In the genomic region with DNA sequence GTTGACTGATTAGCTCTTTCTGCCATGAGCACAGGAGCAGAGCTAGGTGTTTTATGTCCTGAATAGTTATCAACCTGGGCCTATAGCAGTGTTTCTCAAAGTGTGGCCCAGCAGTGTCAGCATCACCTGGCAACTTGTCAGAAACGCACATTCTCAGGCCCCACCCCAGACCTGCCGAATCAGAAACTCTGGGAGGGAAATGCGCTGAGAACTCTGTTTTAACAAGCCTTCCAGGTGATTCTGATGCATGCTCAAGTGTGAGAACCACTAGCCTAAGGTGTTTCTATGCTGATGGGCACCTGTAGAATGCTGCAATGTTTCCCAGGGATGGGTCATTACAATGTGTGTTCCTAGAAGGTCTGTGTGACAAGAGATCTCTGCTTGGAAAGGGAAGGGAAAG, we compare ENCODE assay signal across 27 cellular contexts.
DNase-seq lines count a peak whose midpoint lies in the region; ATAC-seq, FAIRE-seq and TF ChIP-seq lines count a peak whose summit lies in the region.
"Had no signal": no experiment of that assay in that cellular context is flagged by ENCODE, and none has a peak within 500 bp of the region (broad histone marks: within the 10 kb centered on the region; RNA-seq: fewer than 3 reads in every experiment).

No MANE protein-coding gene starts in this region.

- CTCF ChIA-PET in HEK293 (lab: Yijun Ruan, JAX) = no interaction called here

- H3K4me1 Mint-ChIP-seq in astrocyte (ENCODE audit: low read depth, unreplicated experiment) (no peaks in the 10 kb centered on the region), endodermal cell (peaks cover 3% of the 10 kb centered on the region)
- H3K4me1 Mint-ChIP-seq: CD8-positive, alpha-beta memory T cell had no signal

- POLR2A ChIA-PET in HEK293 (lab: Yijun Ruan, JAX) = no interaction called here

- H3K27ac ChIP-seq in HEK293 (ENCODE audit: extremely low read depth, low read depth, low read length) (no peak overlapping the region), astrocyte (ENCODE audit: low read depth, low read length) (no peak overlapping the region), endodermal cell (ENCODE audit: low read depth, low read length) (no peak overlapping the region), small intestine (ENCODE audit: low read depth in 1 of 2, low read length in 1 of 2) (no peak overlapping the region)
- H3K27ac ChIP-seq: A549; BLaER1 treated with 17β-estradiol and CSF1 and Interleukin-3, amounts not matched to agents 10 nM and 100 nM; GM23248 had no signal

- ATAC-seq in HG03159 (IDR thresholded peaks at IDR 0.05; ENCODE audit: unreplicated experiment) = no peak
- ATAC-seq: A549, GM12878, HCT116 had no signal

- H3K27me3 ChIP-seq in astrocyte (ENCODE audit: insufficient read depth, low read length) (no peaks in the 10 kb centered on the region), endodermal cell (ENCODE audit: control insufficient read depth, insufficient read depth, low read length, poor library complexity, severe bottlenecking) (no peaks in the 10 kb centered on the region), small intestine (ENCODE audit: control insufficient read depth in 2 of 2, insufficient read depth in 2 of 2, low read length in 2 of 2) (no peaks in the 10 kb centered on the region), MG63 (no peaks in the 10 kb centered on the region)
- H3K27me3 ChIP-seq: BE2C; BLaER1 treated with 17β-estradiol and CSF1 and Interleukin-3, amounts not matched to agents 10 nM and 100 nM had no signal

- no peak overlapping the region for H2AFZ ChIP-seq in astrocyte (ENCODE audit: low read depth, low read length)
- H2AFZ ChIP-seq: GM23248 had no signal

- peaks cover 15% of the 10 kb centered on the region for H3K9me3 Mint-ChIP-seq in astrocyte (ENCODE audit: unreplicated experiment)
- peaks cover 70% of the 10 kb centered on the region for H3K9me3 Mint-ChIP-seq in endodermal cell
- H3K9me3 Mint-ChIP-seq: CD4-positive, alpha-beta T cell; CD8-positive, alpha-beta memory T cell had no signal

- H3K27me3 Mint-ChIP-seq in astrocyte (ENCODE audit: low read depth, unreplicated experiment) (peaks cover 19% of the 10 kb centered on the region), endodermal cell (ENCODE audit: insufficient read depth) (no peaks in the 10 kb centered on the region)
- H3K27me3 Mint-ChIP-seq: CD4-positive, alpha-beta T cell had no signal

- H3K4me1 ChIP-seq in HEK293 (ENCODE audit: control insufficient read depth, insufficient read depth, low read length) (no peaks in the 10 kb centered on the region), astrocyte (ENCODE audit: insufficient read depth, low read length) (no peaks in the 10 kb centered on the region), endodermal cell (ENCODE audit: control insufficient read depth, insufficient read depth, low read length) (no peaks in the 10 kb centered on the region), small intestine (ENCODE audit: control insufficient read depth in 2 of 2, insufficient read depth in 1 of 2, low read depth in 1 of 2, low read length in 1 of 2) (no peaks in the 10 kb centered on the region)
- H3K4me1 ChIP-seq: A549, BE2C had no signal

- no peaks in the 10 kb centered on the region for H4K20me1 ChIP-seq in astrocyte (ENCODE audit: insufficient read depth, low read length)
- H4K20me1 ChIP-seq: BLaER1 treated with 17β-estradiol and CSF1 and Interleukin-3, amounts not matched to agents 10 nM and 100 nM had no signal

- H3K79me2 ChIP-seq in astrocyte (ENCODE audit: insufficient read depth, low read length) = no peaks in the 10 kb centered on the region

- H3K9me3 ChIP-seq in HEK293 (ENCODE audit: control insufficient read depth, insufficient read depth, low read depth, low read length) (no peaks in the 10 kb centered on the region), astrocyte (ENCODE audit: insufficient read depth, low read depth, low read length) (no peaks in the 10 kb centered on the region), endodermal cell (ENCODE audit: control insufficient read depth, low read length) (no peaks in the 10 kb centered on the region), small intestine (ENCODE audit: control insufficient read depth, low read depth) (no peaks in the 10 kb centered on the region), MG63 (no peaks in the 10 kb centered on the region)
- H3K9me3 ChIP-seq: A549, BE2C had no signal

- TF ChIP-seq CTCF in HEK293 (tag by site-specific recombination; IDR thresholded peaks at IDR 0.05) = no peak
- no peak for TF ChIP-seq CTCF in astrocyte (IDR thresholded peaks at IDR 0.05; ENCODE audit: insufficient read depth, low read depth, low read length)
- TF ChIP-seq CTCF in endodermal cell (conservative IDR thresholded peaks at IDR 0.05) = no peak

- H3K36me3 Mint-ChIP-seq in astrocyte (ENCODE audit: low read depth, unreplicated experiment) (no peaks in the 10 kb centered on the region), endodermal cell (ENCODE audit: low read depth) (peaks cover 15% of the 10 kb centered on the region)
- H3K36me3 Mint-ChIP-seq: CD8-positive, alpha-beta memory T cell had no signal

- H3K4me3 Mint-ChIP-seq in astrocyte (ENCODE audit: unreplicated experiment) (no peak overlapping the region), endodermal cell (no peak overlapping the region)
- H3K4me3 Mint-ChIP-seq: CD14-positive monocyte; CD4-positive, alpha-beta T cell; CD8-positive, alpha-beta memory T cell; H9; HFFc6 had no signal

- H3K4me3 ChIP-seq in HEK293 (ENCODE audit: low read depth, low read length) = no peak overlapping the region
- no peak overlapping the region for H3K4me3 ChIP-seq in astrocyte (ENCODE audit: insufficient read depth, low read depth, low read length)
- no peak overlapping the region for H3K4me3 ChIP-seq in endodermal cell (ENCODE audit: low read length)
- no peak overlapping the region for H3K4me3 ChIP-seq in small intestine (ENCODE audit: low read depth in 1 of 2, low read length in 2 of 2)
- no peak overlapping the region for H3K4me3 ChIP-seq in MG63
- H3K4me3 ChIP-seq: A549; BLaER1 treated with 17β-estradiol and CSF1 and Interleukin-3, amounts not matched to agents 10 nM and 100 nM; GM12878; GM23248 had no signal

- DNase-seq in astrocyte (ENCODE audit: low read depth) = no peak
- peak; percentile 71 for DNase-seq in endodermal cell
- DNase-seq in small intestine = peak; percentile 41
- DNase-seq in MG63 = no peak
- DNase-seq in activated effector memory CD4-positive, alpha-beta T cell treated with anti-CD3 and anti-CD28 coated beads, Interleukin-2, amount 50 U/mL, for 16 hours = no peak
- DNase-seq: 8988T; ACHN; AML-193; BE2C; CD4-positive, alpha-beta T cell; CD8-positive, alpha-beta memory T cell; DMS 273 treated with DMSO at 0.1 percent for 48 hours; DMS79; EL; GDM1; GM23248; H9; HFFc6 had no signal

- no peak overlapping the region for H3K9ac ChIP-seq in astrocyte (ENCODE audit: low read length)
- H3K9ac ChIP-seq in endodermal cell (ENCODE audit: extremely low read depth, low read length, poor library complexity, severe bottlenecking) = no peak overlapping the region
- H3K9ac ChIP-seq: BLaER1 treated with 17β-estradiol and CSF1 and Interleukin-3, amounts not matched to agents 10 nM and 100 nM; GM23248 had no signal

- no peak overlapping the region for H3K27ac Mint-ChIP-seq in astrocyte (ENCODE audit: unreplicated experiment)
- H3K27ac Mint-ChIP-seq in endodermal cell = no peak overlapping the region
- H3K27ac Mint-ChIP-seq: CD14-positive monocyte; CD4-positive, alpha-beta T cell; CD8-positive, alpha-beta memory T cell; H9; HFFc6 had no signal

- H3K4me2 ChIP-seq in astrocyte (ENCODE audit: low read length) = no peak overlapping the region
- H3K4me2 ChIP-seq: A549; BLaER1 treated with 17β-estradiol and CSF1 and Interleukin-3, amounts not matched to agents 10 nM and 100 nM had no signal

- 87 to 100% methylated on average over 3 of the region's 3 CpGs for WGBS in endodermal cell (ENCODE audit: insufficient coverage in 1 of 2, insufficient read length in 1 of 2), 2 experiments
- 26 to 70% (median 48%) methylated on average over 3 of the region's 3 CpGs for whole genome bisulfite sequencing in small intestine, 3 donors

- H3K36me3 ChIP-seq in HEK293 (ENCODE audit: control insufficient read depth in 2 of 2, insufficient read depth in 1 of 2, low read length in 2 of 2) (no peaks in the 10 kb centered on the region), astrocyte (ENCODE audit: insufficient read depth, low read length) (no peaks in the 10 kb centered on the region), endodermal cell (ENCODE audit: control insufficient read depth, insufficient read depth, low read length) (no peaks in the 10 kb centered on the region), small intestine (ENCODE audit: control insufficient read depth in 2 of 2, insufficient read depth in 2 of 2, low read length in 2 of 2) (no peaks in the 10 kb centered on the region), MG63 (no peaks in the 10 kb centered on the region)
- H3K36me3 ChIP-seq: BE2C; BLaER1 treated with 17β-estradiol and CSF1 and Interleukin-3, amounts not matched to agents 10 nM and 100 nM had no signal

- FAIRE-seq in astrocyte (lab: Jason Lieb, UNC) = peak; percentile 20
- FAIRE-seq in small intestine (lab: Jason Lieb, UNC) = no peak
- FAIRE-seq: A549, D721Med, GM12878, GM19239 had no signal

TF ChIP-seq in HEK293, 187 proteins besides CTCF, POLR2A, EP300 and RAD21:
- TF ChIP-seq SCRT2 (tag by site-specific recombination; IDR thresholded peaks at IDR 0.05) = peak; percentile 44; the same call in 1 of the 2 replicates
- TF ChIP-seq REPIN1 (tag by site-specific recombination; IDR thresholded peaks at IDR 0.05; ENCODE audit: low read depth) = no peak
- TF ChIP-seq, protein P1, sequence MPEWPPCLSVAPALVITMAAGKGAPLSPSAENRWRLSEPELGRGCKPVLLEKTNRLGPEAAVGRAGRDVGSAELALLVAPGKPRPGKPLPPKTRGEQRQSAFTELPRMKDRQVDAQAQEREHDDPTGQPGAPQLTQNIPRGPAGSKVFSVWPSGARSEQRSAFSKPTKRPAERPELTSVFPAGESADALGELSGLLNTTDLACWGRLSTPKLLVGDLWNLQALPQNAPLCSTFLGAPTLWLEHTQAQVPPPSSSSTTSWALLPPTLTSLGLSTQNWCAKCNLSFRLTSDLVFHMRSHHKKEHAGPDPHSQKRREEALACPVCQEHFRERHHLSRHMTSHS (tag by site-specific recombination; IDR thresholded peaks at IDR 0.05) = no peak
- no peak for TF ChIP-seq ZNF184 (tag by site-specific recombination; IDR thresholded peaks at IDR 0.05)
- no peak for TF ChIP-seq ZNF677 (tag by site-specific recombination; IDR thresholded peaks at IDR 0.05)

Comparison
In these comparisons a context has a peak if more than half of its experiments do, and no peak if none do; other contexts are left out.
1. DNase-seq: peak in endodermal cell (single experiment) and small intestine (single experiment); none in astrocyte (single experiment), MG63 (single experiment) and activated effector memory CD4-positive, alpha-beta T cell treated with anti-CD3 and anti-CD28 coated beads, Interleukin-2, amount 50 U/mL, for 16 hours (single experiment).